In genomic region chr22:46069518-46070214, GRCh38 we compare ENCODE assay signal across 8 cellular contexts.
DNase-seq lines count a peak whose midpoint lies in the region; ATAC-seq and TF ChIP-seq lines count a peak whose summit lies in the region.

No MANE protein-coding gene starts in this region.

- no peaks in the 10 kb centered on the region for H3K9me3 Mint-ChIP-seq in activated CD8-positive, alpha-beta memory T cell treated with anti-CD3 and anti-CD28 coated beads, Interleukin-2, amount 10 ng/mL, durations not matched to agents 7 days and 5 days (ENCODE audit: low read depth)
- H3K9me3 Mint-ChIP-seq in activated CD4-positive, alpha-beta T cell treated with anti-CD3 and anti-CD28 coated beads, Interleukin-2, amount 10 ng/mL, durations not matched to agents 24 days and 14 days = no peaks in the 10 kb centered on the region

- CTCF ChIA-PET in activated CD8-positive, alpha-beta memory T cell treated with anti-CD3 and anti-CD28 coated beads, Interleukin-2, amount 10 ng/mL, durations not matched to agents 7 days and 5 days (lab: Charles Lee) = interaction anchor here (1.0 to 2.5 kb wide), 5 partner anchors 15 to 63 kb away, joined by 4 to 12 read pairs (median 5); no protein-coding TSS in a partner anchor

- peaks cover 0 to 9% (median 0%) of the 10 kb centered on the region in 4 donors for H3K36me3 ChIP-seq in esophagus muscularis mucosa
- H3K36me3 ChIP-seq in muscle layer of duodenum (ENCODE audit: control insufficient read depth in 1 of 2, insufficient read depth in 2 of 2, low read length in 2 of 2) = peaks cover 0 to 33% of the 10 kb centered on the region in 2 donors
- H3K36me3 ChIP-seq in tibial nerve = peaks cover 0 to 6% (median 0%) of the 10 kb centered on the region in 3 donors

- WGBS in esophagus muscularis mucosa = under 1% methylated on average over 23 of the region's 24 CpGs
- WGBS in tibial nerve, 2 donors = 3 to 12% methylated on average over 24 of the region's 24 CpGs

- H3K4me1 ChIP-seq in esophagus muscularis mucosa = peaks cover 39 to 71% (median 66%) of the 10 kb centered on the region in 4 donors
- peaks cover 25 to 30% of the 10 kb centered on the region in 2 donors for H3K4me1 ChIP-seq in muscle layer of duodenum (ENCODE audit: control insufficient read depth in 1 of 2, insufficient read depth in 2 of 2, low read length in 2 of 2)
- peaks cover 0 to 38% (median 28%) of the 10 kb centered on the region in 4 donors for H3K4me1 ChIP-seq in tibial nerve

- intact Hi-C loops in activated CD4-positive, alpha-beta T cell treated with anti-CD3 and anti-CD28 coated beads, Interleukin-2, amount 10 ng/mL, durations not matched to agents 24 days and 14 days (cut with micrococcal nuclease) = loop anchor here (1.0 to 2.0 kb wide), 2 partner anchors 11 to 15 kb away; no protein-coding TSS in a partner anchor
- intact Hi-C loops in esophagus muscularis mucosa (cut with DNase I) = loop anchor here (5.0 kb wide), 1 partner anchor 57 kb away; no protein-coding TSS in a partner anchor

- no peak for DNase-seq in activated CD8-positive, alpha-beta memory T cell treated with anti-CD3 and anti-CD28 coated beads, Interleukin-2, amount 10 ng/mL, durations not matched to agents 7 days and 5 days
- no peak for DNase-seq in activated CD8-positive, alpha-beta memory T cell treated with anti-CD3 and anti-CD28 coated beads for 24 hours
- DNase-seq in NCI-H2081 treated with DMSO at 0.1 percent for 48 hours (lab: John Stamatoyannopoulos, UW) (peak; percentile 80), esophagus muscularis mucosa (ENCODE audit: extremely low spot score) (peak; percentile 97), tibial nerve (ENCODE audit: low spot score in 2 of 2) (peak; percentile 81 to 95)
- peak; percentile 75 for DNase-seq in activated CD4-positive, alpha-beta T cell treated with anti-CD3 and anti-CD28 coated beads, Interleukin-2, amount 10 ng/mL, durations not matched to agents 24 days and 14 days

- H3K27ac ChIP-seq in esophagus muscularis mucosa (replicated peaks in 1 of 4) (peak overlapping the region; percentile 99 to 100 (median 100)), muscle layer of duodenum (ENCODE audit: low read length) (peak overlapping the region; percentile 100), tibial nerve (peak overlapping the region; percentile 95 to 100 (median 98))

- H3K4me3 Mint-ChIP-seq in activated CD8-positive, alpha-beta memory T cell treated with anti-CD3 and anti-CD28 coated beads, Interleukin-2, amount 10 ng/mL, durations not matched to agents 7 days and 5 days = peak overlapping the region; percentile 78
- H3K4me3 Mint-ChIP-seq in activated CD4-positive, alpha-beta T cell treated with anti-CD3 and anti-CD28 coated beads, Interleukin-2, amount 10 ng/mL, durations not matched to agents 24 days and 14 days = peak overlapping the region; percentile 84

- TF ChIP-seq POLR2A in esophagus muscularis mucosa (IDR thresholded peaks at IDR 0.05; ENCODE audit: low read depth) (peak; percentile 59), tibial nerve (IDR thresholded peaks at IDR 0.05) (peak; percentile 55 to 80)

- no peak for ATAC-seq in activated CD8-positive, alpha-beta memory T cell treated with anti-CD3 and anti-CD28 coated beads, Interleukin-2, amount 10 ng/mL, durations not matched to agents 7 days and 5 days
- ATAC-seq in GM18870 (IDR thresholded peaks at IDR 0.05; ENCODE audit: unreplicated experiment) = no peak

- H3K4me1 Mint-ChIP-seq in activated CD8-positive, alpha-beta memory T cell treated with anti-CD3 and anti-CD28 coated beads, Interleukin-2, amount 10 ng/mL, durations not matched to agents 7 days and 5 days = peaks cover 26% of the 10 kb centered on the region
- peaks cover 21% of the 10 kb centered on the region for H3K4me1 Mint-ChIP-seq in activated CD4-positive, alpha-beta T cell treated with anti-CD3 and anti-CD28 coated beads, Interleukin-2, amount 10 ng/mL, durations not matched to agents 24 days and 14 days

- H3K36me3 Mint-ChIP-seq in activated CD8-positive, alpha-beta memory T cell treated with anti-CD3 and anti-CD28 coated beads, Interleukin-2, amount 10 ng/mL, durations not matched to agents 7 days and 5 days = no peaks in the 10 kb centered on the region
- peaks cover 4% of the 10 kb centered on the region for H3K36me3 Mint-ChIP-seq in activated CD4-positive, alpha-beta T cell treated with anti-CD3 and anti-CD28 coated beads, Interleukin-2, amount 10 ng/mL, durations not matched to agents 24 days and 14 days (ENCODE audit: low read depth)

- TF ChIP-seq CTCF in esophagus muscularis mucosa (IDR thresholded peaks at IDR 0.05) (peak in 1 of 3 experiments; percentile 15), tibial nerve (IDR thresholded peaks at IDR 0.05) (no peak)

- H3K27ac Mint-ChIP-seq in activated CD8-positive, alpha-beta memory T cell treated with anti-CD3 and anti-CD28 coated beads, Interleukin-2, amount 10 ng/mL, durations not matched to agents 7 days and 5 days = peak overlapping the region; percentile 52
- peak overlapping the region; percentile 87 for H3K27ac Mint-ChIP-seq in activated CD4-positive, alpha-beta T cell treated with anti-CD3 and anti-CD28 coated beads, Interleukin-2, amount 10 ng/mL, durations not matched to agents 24 days and 14 days

- TF ChIP-seq EP300 in esophagus muscularis mucosa (IDR thresholded peaks at IDR 0.05) = no peak
- TF ChIP-seq EP300 in tibial nerve (IDR thresholded peaks at IDR 0.05) = peak; percentile 63 to 82

- no peaks in the 10 kb centered on the region for H3K27me3 ChIP-seq in esophagus muscularis mucosa
- no peaks in the 10 kb centered on the region for H3K27me3 ChIP-seq in muscle layer of duodenum (ENCODE audit: low read depth, low read length)
- H3K27me3 ChIP-seq in tibial nerve = no peaks in the 10 kb centered on the region

- peaks cover 24% of the 10 kb centered on the region for H3K27me3 Mint-ChIP-seq in activated CD8-positive, alpha-beta memory T cell treated with anti-CD3 and anti-CD28 coated beads, Interleukin-2, amount 10 ng/mL, durations not matched to agents 7 days and 5 days
- no peaks in the 10 kb centered on the region for H3K27me3 Mint-ChIP-seq in activated CD4-positive, alpha-beta T cell treated with anti-CD3 and anti-CD28 coated beads, Interleukin-2, amount 10 ng/mL, durations not matched to agents 24 days and 14 days

- H3K4me3 ChIP-seq in esophagus muscularis mucosa (peak overlapping the region; percentile 86 to 92 (median 91)), muscle layer of duodenum (ENCODE audit: low read depth in 1 of 2, low read length in 2 of 2) (peak overlapping the region; percentile 74 to 83), tibial nerve (peak overlapping the region; percentile 78 to 95 (median 90))

- H3K9me3 ChIP-seq in esophagus muscularis mucosa (no peaks in the 10 kb centered on the region), muscle layer of duodenum (ENCODE audit: control insufficient read depth in 1 of 2, low read length in 2 of 2) (no peaks in the 10 kb centered on the region), tibial nerve (no peaks in the 10 kb centered on the region)

Comparison
In these comparisons a context has a peak if more than half of its experiments do, and no peak if none do; other contexts are left out.
1. DNase-seq: peak in NCI-H2081 treated with DMSO at 0.1 percent for 48 hours (single experiment), activated CD4-positive, alpha-beta T cell treated with anti-CD3 and anti-CD28 coated beads, Interleukin-2, amount 10 ng/mL, durations not matched to agents 24 days and 14 days (single experiment), esophagus muscularis mucosa (single experiment) and tibial nerve (2 of 2); none in activated CD8-positive, alpha-beta memory T cell treated with anti-CD3 and anti-CD28 coated beads, Interleukin-2, amount 10 ng/mL, durations not matched to agents 7 days and 5 days (single experiment) and activated CD8-positive, alpha-beta memory T cell treated with anti-CD3 and anti-CD28 coated beads for 24 hours (single experiment).
2. Peak in every context shown above with its lines, with median percentiles within 50 percentile points of each other: H3K27ac ChIP-seq and H3K4me3 ChIP-seq.